Comparison of ENCODE assay signal across 25 cellular contexts in the genomic region with DNA sequence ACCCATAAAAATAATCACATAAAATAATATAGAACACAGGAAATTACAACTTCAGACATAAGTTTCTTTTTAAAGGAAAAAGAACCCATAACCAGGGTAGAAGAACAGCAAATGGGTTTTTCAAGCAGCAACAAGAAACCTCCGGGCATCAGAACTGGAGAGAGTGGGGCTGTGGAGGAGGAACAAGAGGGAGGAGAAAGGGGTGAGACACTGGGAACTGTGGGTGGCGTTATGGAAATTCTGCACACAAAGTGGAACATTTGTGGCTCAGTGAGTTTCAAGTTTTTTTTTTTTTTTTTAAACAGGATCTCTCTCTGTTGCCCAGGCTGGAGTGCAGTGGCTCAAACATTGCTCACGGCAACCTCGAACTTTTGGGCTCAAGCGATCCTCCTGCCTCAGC. TPM values are rescaled to one million over a fixed set of nuclear protein-coding genes. Genes with fewer than 3 reads are reported as not detected.
DNase-seq lines count a peak whose midpoint lies in the region; ATAC-seq and TF ChIP-seq lines count a peak whose summit lies in the region.
"Had no signal": no experiment of that assay in that cellular context is flagged by ENCODE, and none has a peak within 500 bp of the region (broad histone marks: within the 10 kb centered on the region; RNA-seq: fewer than 3 reads in every experiment).

No MANE protein-coding gene starts in this region.

- intact Hi-C loops in breast epithelium (cut with DNase I; ENCODE audit: low total_unique reads): no loop called here
- intact Hi-C loops in MCF 10A (cut with micrococcal nuclease): no loop called here
- intact Hi-C loops in esophagus muscularis mucosa (cut with DNase I): no loop called here
- intact Hi-C loops in tibial artery (cut with DNase I; ENCODE audit: low total_unique reads): no loop called here

- TF ChIP-seq CTCF in breast epithelium (IDR thresholded peaks at IDR 0.05) (no peak), MCF 10A (IDR thresholded peaks at IDR 0.05; ENCODE audit: unreplicated experiment) (no peak), esophagus muscularis mucosa (IDR thresholded peaks at IDR 0.05) (no peak), tibial artery (IDR thresholded peaks at IDR 0.05) (no peak)

- BruUV-seq in MCF 10A (replicated peaks; lab: Mats Ljungman, UMichigan): no TSS peak

- H3K36me3 Mint-ChIP-seq in MCF 10A (ENCODE audit: insufficient read depth, unreplicated experiment): no peaks in the 10 kb centered on the region
- no peaks in the 10 kb centered on the region for H3K36me3 Mint-ChIP-seq in activated T-cell treated with anti-CD3 and anti-CD28 coated beads, Interleukin-2, amount 50 U/mL, for 4 hours (ENCODE audit: insufficient read depth)
- H3K36me3 Mint-ChIP-seq: CD8-positive, alpha-beta memory T cell had no signal

- CTCF ChIA-PET in MCF 10A (lab: Yijun Ruan, JAX): interaction anchor here (1.0 kb wide), 1 partner anchor 361 kb away, joined by 3 read pairs; no protein-coding TSS in a partner anchor

- ATAC-seq in activated T-cell treated with anti-CD3 and anti-CD28 coated beads, Interleukin-2, amount 50 U/mL, for 4 hours: no peak
- no peak for ATAC-seq in GM18520 (IDR thresholded peaks at IDR 0.05; ENCODE audit: unreplicated experiment)
- ATAC-seq in GM21381 (IDR thresholded peaks at IDR 0.05; ENCODE audit: unreplicated experiment): no peak

- no peak overlapping the region for H3K4me3 Mint-ChIP-seq in MCF 10A (ENCODE audit: unreplicated experiment)
- no peak overlapping the region for H3K4me3 Mint-ChIP-seq in activated T-cell treated with anti-CD3 and anti-CD28 coated beads, Interleukin-2, amount 50 U/mL, for 4 hours
- H3K4me3 Mint-ChIP-seq: activated CD4-positive, alpha-beta memory T cell treated with anti-CD3 and anti-CD28 coated beads, Interleukin-2, amount 10 ng/mL, durations not matched to agents 7 days and 5 days; CD8-positive, alpha-beta memory T cell; dendritic cell treated with granulocyte-macrophage colony-stimulating factor and Interleukin-4, amounts not matched to agents 40 ng/mL and 50 ng/mL, for 4 days; neural crest cell had no signal

- H3K9me3 ChIP-seq in breast epithelium: peaks cover 7% of the 10 kb centered on the region in 2 donors
- peaks cover 0 to 9% (median 0%) of the 10 kb centered on the region in 4 donors for H3K9me3 ChIP-seq in esophagus muscularis mucosa
- H3K9me3 ChIP-seq in tibial artery: no peaks in the 10 kb centered on the region

- no peaks in the 10 kb centered on the region for H3K27me3 Mint-ChIP-seq in MCF 10A (ENCODE audit: insufficient read depth, unreplicated experiment)
- H3K27me3 Mint-ChIP-seq in activated T-cell treated with anti-CD3 and anti-CD28 coated beads, Interleukin-2, amount 50 U/mL, for 4 hours (ENCODE audit: low read depth): peaks cover 11% of the 10 kb centered on the region
- H3K27me3 Mint-ChIP-seq: progenitor cell of endocrine pancreas had no signal

- TF ChIP-seq EP300 in esophagus muscularis mucosa (IDR thresholded peaks at IDR 0.05): no peak

- H3K27ac ChIP-seq in breast epithelium (peak overlapping the region; percentile 81 to 98), esophagus muscularis mucosa (replicated peaks in 1 of 4) (peak overlapping the region in 3 of 4 donors; percentile 75 to 81 (median 80)), tibial artery (peak overlapping the region; percentile 92 to 93)
- H3K27ac ChIP-seq: cardiac muscle cell, RWPE1 had no signal

- no peak overlapping the region for H3K4me3 ChIP-seq in breast epithelium
- H3K4me3 ChIP-seq in esophagus muscularis mucosa: no peak overlapping the region
- peak overlapping the region; percentile 32 to 46 for H3K4me3 ChIP-seq in tibial artery
- H3K4me3 ChIP-seq: cardiac muscle cell had no signal

- peaks cover 8% of the 10 kb centered on the region for H3K9me3 Mint-ChIP-seq in MCF 10A (ENCODE audit: unreplicated experiment)
- peaks cover 9% of the 10 kb centered on the region for H3K9me3 Mint-ChIP-seq in activated T-cell treated with anti-CD3 and anti-CD28 coated beads, Interleukin-2, amount 50 U/mL, for 4 hours
- H3K9me3 Mint-ChIP-seq: activated CD4-positive, alpha-beta memory T cell treated with anti-CD3 and anti-CD28 coated beads, Interleukin-2, amount 10 ng/mL, durations not matched to agents 7 days and 5 days had no signal

- H3K4me1 Mint-ChIP-seq in MCF 10A (ENCODE audit: insufficient read depth, unreplicated experiment): no peaks in the 10 kb centered on the region
- peaks cover 7% of the 10 kb centered on the region for H3K4me1 Mint-ChIP-seq in activated T-cell treated with anti-CD3 and anti-CD28 coated beads, Interleukin-2, amount 50 U/mL, for 4 hours (ENCODE audit: low read depth)

- H3K4me1 ChIP-seq in breast epithelium (peaks cover 5 to 6% of the 10 kb centered on the region in 2 donors), esophagus muscularis mucosa (peaks cover 57 to 92% (median 64%) of the 10 kb centered on the region in 4 donors), tibial artery (peaks cover 0 to 78% (median 48%) of the 10 kb centered on the region in 4 donors)

- H3K27me3 ChIP-seq in breast epithelium: no peaks in the 10 kb centered on the region
- H3K27me3 ChIP-seq in esophagus muscularis mucosa: no peaks in the 10 kb centered on the region
- H3K27me3 ChIP-seq in tibial artery: no peaks in the 10 kb centered on the region
- H3K27me3 ChIP-seq: cardiac muscle cell had no signal

- WGBS in esophagus muscularis mucosa: 89% methylated on average over 5 of the region's 5 CpGs

- H3K36me3 ChIP-seq in breast epithelium: no peaks in the 10 kb centered on the region
- H3K36me3 ChIP-seq in esophagus muscularis mucosa: no peaks in the 10 kb centered on the region
- no peaks in the 10 kb centered on the region for H3K36me3 ChIP-seq in tibial artery
- H3K36me3 ChIP-seq: cardiac muscle cell had no signal

- no peak for TF ChIP-seq POLR2A in breast epithelium (IDR thresholded peaks at IDR 0.05)
- no peak for TF ChIP-seq POLR2A in esophagus muscularis mucosa (IDR thresholded peaks at IDR 0.05; ENCODE audit: low read depth)

- H3K27ac Mint-ChIP-seq in MCF 10A (ENCODE audit: low read depth, unreplicated experiment): no peak overlapping the region
- H3K27ac Mint-ChIP-seq: activated CD4-positive, alpha-beta memory T cell treated with anti-CD3 and anti-CD28 coated beads, Interleukin-2, amount 10 ng/mL, durations not matched to agents 7 days and 5 days; CD8-positive, alpha-beta memory T cell; dendritic cell treated with granulocyte-macrophage colony-stimulating factor and Interleukin-4, amounts not matched to agents 40 ng/mL and 50 ng/mL, for 4 days; progenitor cell of endocrine pancreas had no signal

- DNase-seq in breast epithelium (ENCODE audit: low spot score in 2 of 2) (no peak), MCF 10A (ENCODE audit: unreplicated experiment) (no peak), esophagus muscularis mucosa (ENCODE audit: extremely low spot score) (no peak), putamen (ENCODE audit: low spot score) (peak; percentile 58), tibial artery (no peak)
- no peak for DNase-seq in activated T-cell treated with anti-CD3 and anti-CD28 coated beads, Interleukin-2, amount 50 U/mL, for 4 hours
- DNase-seq: 8988T; activated CD4-positive, alpha-beta memory T cell treated with anti-CD3 and anti-CD28 coated beads, Interleukin-2, amount 10 ng/mL, durations not matched to agents 7 days and 5 days; activated CD4-positive, CD25-positive, alpha-beta regulatory T cell; activated naive CD4-positive, alpha-beta T cell; AML-193; amniotic stem cell; CD8-positive, alpha-beta memory T cell; DMS79; KG1; NCI-H1694; NCI-H69; substantia nigra had no signal

- POLR2A ChIA-PET in MCF 10A (lab: Yijun Ruan, JAX): no interaction called here

RNA-seq across cellular contexts. Expression of a gene that starts 22.6 kb away (rescaled TPM):
- total RNA-seq in breast epithelium (10 to 100 TPM; 46.9 to 69.2 (median 66.0) TPM), MCF 10A (2022) (1.7 and 4.8 TPM in 2 replicates), esophagus muscularis mucosa (10 to 100 TPM; 44.1 to 87.1 (median 57.3) TPM)
- under 1 TPM; 0.16 to 0.35 (median 0.16) TPM for total RNA-seq in activated T-cell treated with anti-CD3 and anti-CD28 coated beads, Interleukin-2, amount 50 U/mL, for 4 hours
- total RNA-seq: activated CD4-positive, alpha-beta memory T cell treated with anti-CD3 and anti-CD28 coated beads, Interleukin-2, amount 10 ng/mL, durations not matched to agents 7 days and 5 days; CD8-positive, alpha-beta memory T cell had no signal

Comparison
In these comparisons a context has a peak if more than half of its experiments do, and no peak if none do; other contexts are left out.
1. H3K4me3 ChIP-seq: peak in tibial artery (2 of 2); none in breast epithelium (0 of 3) and esophagus muscularis mucosa (0 of 4).
2. Peak in every context shown above with its lines, with median percentiles within 50 percentile points of each other: H3K27ac ChIP-seq.